ENCODE assay signal across 16 cellular contexts in the genomic region with DNA sequence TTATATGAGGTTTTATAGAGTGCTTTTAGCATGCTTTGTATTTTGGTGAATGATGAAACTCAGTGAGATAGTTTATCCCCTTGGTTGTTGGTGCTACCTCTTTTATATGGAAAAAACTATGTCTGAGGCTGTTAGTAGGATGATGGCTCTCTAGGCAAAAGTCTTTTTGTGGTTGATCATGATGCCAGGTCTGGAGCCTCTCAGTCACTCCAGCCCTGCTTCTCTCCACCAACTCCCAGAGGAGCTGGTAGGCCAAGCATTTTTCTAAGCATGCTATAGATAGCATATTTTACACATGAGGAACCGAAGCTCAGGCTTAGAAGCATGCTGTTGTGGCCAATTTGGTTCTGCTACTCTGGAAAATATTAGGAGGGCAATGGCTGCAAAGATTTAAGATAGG.
"Had no signal": no experiment of that assay in that cellular context is flagged by ENCODE, and none has a peak within 500 bp of the region (broad histone marks: within the 10 kb centered on the region; RNA-seq: fewer than 3 reads in every experiment).

No MANE protein-coding gene starts in this region.

- H3K4me3 ChIP-seq: adrenal gland, coronary artery, lung, right atrium auricular region, smooth muscle cell, tibial nerve, vagina had no signal

- ATAC-seq: naive thymus-derived CD4-positive, alpha-beta T cell; stimulated activated effector memory CD8-positive, alpha-beta T cell treated with anti-CD3 and anti-CD28 coated beads, Interleukin-12 subunit alpha, Interleukin-12 subunit beta, amount 100 ng/mL, for 72 hours had no signal

- DNase-seq: activated B cell treated with CpG ODN at 0.5 μM for 24 hours; activated CD4-positive, alpha-beta T cell treated with anti-CD3 and anti-CD28 coated beads, Interleukin-2, amount 10 ng/mL, durations not matched to agents 7 days and 5 days; activated CD8-positive, alpha-beta memory T cell treated with anti-CD3 and anti-CD28 coated beads for 24 hours; activated naive CD4-positive, alpha-beta T cell treated with anti-CD3 and anti-CD28 coated beads, Interleukin-2, amount 10 ng/mL, durations not matched to agents 7 days and 5 days; adrenal gland; caudate nucleus; effector memory CD4-positive, alpha-beta T cell; hippocampal formation; naive thymus-derived CD4-positive, alpha-beta T cell had no signal
